9 cellular contexts compared by ENCODE assay signal in genomic region chr5:1174122-1174936, GRCh38. TPM values are rescaled to one million over a fixed set of nuclear protein-coding genes. Genes with fewer than 3 reads are reported as not detected.
DNase-seq lines count a peak whose midpoint lies in the region; ATAC-seq, FAIRE-seq and TF ChIP-seq lines count a peak whose summit lies in the region.
"Had no signal": no experiment of that assay in that cellular context is flagged by ENCODE, and none has a peak within 500 bp of the region (broad histone marks: within the 10 kb centered on the region; RNA-seq: fewer than 3 reads in every experiment).

No MANE protein-coding gene starts in this region.

- H3K4me3 ChIP-seq in esophagus squamous epithelium, result no peak overlapping the region
- H3K4me3 ChIP-seq in upper lobe of right lung, result no peak overlapping the region

- 24 to 49% methylated on average over 9 to 19 of the region's 27 CpGs for WGBS in esophagus squamous epithelium, 2 donors

- H3K27me3 ChIP-seq in esophagus squamous epithelium (peaks cover 0 to 46% (median 0%) of the 10 kb centered on the region in 4 donors), upper lobe of right lung (no peaks in the 10 kb centered on the region)

- FAIRE-seq in GM19239 (lab: Jason Lieb, UNC), result no peak

- no peak for TF ChIP-seq POLR2A in esophagus squamous epithelium (IDR thresholded peaks at IDR 0.05)

- H3K36me3 Mint-ChIP-seq in activated CD4-positive, alpha-beta memory T cell treated with anti-CD3 and anti-CD28 coated beads for 36 hours, result no peaks in the 10 kb centered on the region
- H3K36me3 Mint-ChIP-seq in naive B cell, result no peaks in the 10 kb centered on the region

- ATAC-seq in naive B cell (ENCODE audit: low read depth in 2 of 2), result peak in 1 of 2 donors; percentile 33
- peak; percentile 82 for ATAC-seq in upper lobe of right lung

- no peaks in the 10 kb centered on the region for H3K9me3 Mint-ChIP-seq in activated CD4-positive, alpha-beta memory T cell treated with anti-CD3 and anti-CD28 coated beads for 36 hours
- H3K9me3 Mint-ChIP-seq in naive B cell, result no peaks in the 10 kb centered on the region
- H3K9me3 Mint-ChIP-seq: dendritic cell treated with granulocyte-macrophage colony-stimulating factor and Interleukin-4, amounts not matched to agents 40 ng/mL and 50 ng/mL, for 4 days had no signal

- H3K27ac ChIP-seq in esophagus squamous epithelium (no peak overlapping the region), upper lobe of right lung (no peak overlapping the region)

- CTCF ChIA-PET in activated CD4-positive, alpha-beta memory T cell treated with anti-CD3 and anti-CD28 coated beads for 36 hours (lab: Charles Lee), result interaction anchor here (0.8 to 1.9 kb wide), 8 partner anchors 9 to 471 kb away, joined by 3 to 6 read pairs (median 3); partner anchors contain the start of genes BRD9 and TRIP13

- intact Hi-C loops in activated CD4-positive, alpha-beta memory T cell treated with anti-CD3 and anti-CD28 coated beads for 36 hours (cut with micrococcal nuclease), result no loop called here
- intact Hi-C loops in esophagus squamous epithelium (cut with DNase I) (no loop called here), upper lobe of right lung (cut with DNase I) (loop anchor here (10.0 kb wide), 1 partner anchor 250 kb away; no protein-coding TSS in a partner anchor)

- DNase-seq in NOMO-1 (lab: John Stamatoyannopoulos, UW; ENCODE audit: unreplicated experiment in 2 of 2) (peak; percentile 30 to 36), NOMO-1 treated with dmso at 0.1 percent for 144 hours (lab: John Stamatoyannopoulos, UW; ENCODE audit: unreplicated experiment) (no peak), NCI-H2171 treated with DMSO at 0.1 percent for 48 hours (lab: John Stamatoyannopoulos, UW) (peak; percentile 80), esophagus squamous epithelium (lab: John Stamatoyannopoulos, UW) (no peak), naive B cell (peak; percentile 27), upper lobe of right lung (peak; percentile 83), GM19239 (ENCODE audit: insufficient read length, low spot score) (no peak)
- DNase-seq in activated CD4-positive, alpha-beta memory T cell treated with anti-CD3 and anti-CD28 coated beads for 36 hours, result peak; percentile 69

- POLR2A ChIA-PET in activated CD4-positive, alpha-beta memory T cell treated with anti-CD3 and anti-CD28 coated beads for 36 hours (lab: Charles Lee), result no interaction called here

- H3K36me3 ChIP-seq in esophagus squamous epithelium, result no peaks in the 10 kb centered on the region
- H3K36me3 ChIP-seq in upper lobe of right lung, result no peaks in the 10 kb centered on the region

- no peaks in the 10 kb centered on the region for H3K9me3 ChIP-seq in esophagus squamous epithelium
- no peaks in the 10 kb centered on the region for H3K9me3 ChIP-seq in upper lobe of right lung

- H3K4me1 ChIP-seq in esophagus squamous epithelium (no peaks in the 10 kb centered on the region), upper lobe of right lung (no peaks in the 10 kb centered on the region)

- peaks cover 2% of the 10 kb centered on the region for H3K4me1 Mint-ChIP-seq in activated CD4-positive, alpha-beta memory T cell treated with anti-CD3 and anti-CD28 coated beads for 36 hours (ENCODE audit: low read depth)
- peaks cover 0 to 2% (median 0%) of the 10 kb centered on the region in 3 donors for H3K4me1 Mint-ChIP-seq in naive B cell

- H3K27ac Mint-ChIP-seq in activated CD4-positive, alpha-beta memory T cell treated with anti-CD3 and anti-CD28 coated beads for 36 hours, result no peak overlapping the region
- no peak overlapping the region for H3K27ac Mint-ChIP-seq in naive B cell
- H3K27ac Mint-ChIP-seq: dendritic cell treated with granulocyte-macrophage colony-stimulating factor and Interleukin-4, amounts not matched to agents 40 ng/mL and 50 ng/mL, for 4 days had no signal

- TF ChIP-seq CTCF in esophagus squamous epithelium (IDR thresholded peaks at IDR 0.05) (peak; percentile 46 to 79 (median 74)), upper lobe of right lung (IDR thresholded peaks at IDR 0.05) (peak; percentile 80)

- no peaks in the 10 kb centered on the region for H3K27me3 Mint-ChIP-seq in activated CD4-positive, alpha-beta memory T cell treated with anti-CD3 and anti-CD28 coated beads for 36 hours
- H3K27me3 Mint-ChIP-seq in naive B cell, result peaks cover 0 to 10% (median 0%) of the 10 kb centered on the region in 3 donors

- no peak overlapping the region for H3K4me3 Mint-ChIP-seq in activated CD4-positive, alpha-beta memory T cell treated with anti-CD3 and anti-CD28 coated beads for 36 hours
- no peak overlapping the region for H3K4me3 Mint-ChIP-seq in naive B cell
- H3K4me3 Mint-ChIP-seq: dendritic cell treated with granulocyte-macrophage colony-stimulating factor and Interleukin-4, amounts not matched to agents 40 ng/mL and 50 ng/mL, for 4 days had no signal

RNA-seq across cellular contexts. Expression of gene SLC6A19, which starts 27.1 kb away (rescaled TPM):
- total RNA-seq in activated CD4-positive, alpha-beta memory T cell treated with anti-CD3 and anti-CD28 coated beads for 36 hours, result not detected
- total RNA-seq in esophagus squamous epithelium, result not detected
- not detected for polyA plus RNA-seq in naive B cell (ENCODE audit: low read depth in 6 of 6)
- not detected for total RNA-seq in upper lobe of right lung

RNA-seq across cellular contexts. Expression of gene SLC6A18, which starts 50.9 kb away (rescaled TPM):
- total RNA-seq in activated CD4-positive, alpha-beta memory T cell treated with anti-CD3 and anti-CD28 coated beads for 36 hours, result not detected
- not detected for total RNA-seq in esophagus squamous epithelium
- not detected for polyA plus RNA-seq in naive B cell (ENCODE audit: low read depth in 6 of 6)
- total RNA-seq in upper lobe of right lung, result not detected

Comparison
In these comparisons a context has a peak if more than half of its experiments do, and no peak if none do; other contexts are left out.
1. DNase-seq: peak in NOMO-1 (2 of 2), NCI-H2171 treated with DMSO at 0.1 percent for 48 hours (single experiment), activated CD4-positive, alpha-beta memory T cell treated with anti-CD3 and anti-CD28 coated beads for 36 hours (single experiment), naive B cell (single experiment) and upper lobe of right lung (single experiment); none in NOMO-1 treated with dmso at 0.1 percent for 144 hours (single experiment), esophagus squamous epithelium (single experiment) and GM19239 (single experiment).